In genomic region chr3:7456376-7456775, GRCh38 we compare ENCODE assay signal across 34 cellular contexts.
"Had no signal": no experiment of that assay in that cellular context is flagged by ENCODE, and none has a peak within 500 bp of the region (broad histone marks: within the 10 kb centered on the region; RNA-seq: fewer than 3 reads in every experiment).

No MANE protein-coding gene starts in this region.

- H3K4me3 ChIP-seq: adrenal gland, body of pancreas, breast epithelium had no signal

- H3K9me3 ChIP-seq: adrenal gland, body of pancreas, breast epithelium had no signal

- H3K36me3 ChIP-seq: adrenal gland, brain microvascular endothelial cell, breast epithelium had no signal

- ATAC-seq: activated CD8-positive, alpha-beta T cell treated with anti-CD3 and anti-CD28 coated beads for 36 hours; activated naive CD4-positive, alpha-beta T cell treated with anti-CD3 and anti-CD28 coated beads, Interleukin-2, amount 50 U/mL, for 72 hours; activated T-cell treated with anti-CD3 and anti-CD28 coated beads, Interleukin-2, amount 50 U/mL, for 4 hours; activated T-cell treated with anti-CD3 and anti-CD28 coated beads, Interleukin-2, amount 50 U/mL, for 72 hours; activated T-helper 17 cell treated with anti-CD3 and anti-CD28 coated beads, Interleukin-2, amount 50 U/mL, for 72 hours; body of pancreas had no signal

- H3K4me1 ChIP-seq: adrenal gland, body of pancreas, breast epithelium had no signal

- H3K27me3 ChIP-seq: adrenal gland, body of pancreas, brain microvascular endothelial cell, breast epithelium had no signal

- DNase-seq: activated B cell treated with CpG ODN at 0.5 μM for 24 hours; activated CD4-positive, alpha-beta memory T cell treated with anti-CD3 and anti-CD28 coated beads for 36 hours; activated CD4-positive, alpha-beta T cell treated with anti-CD3 and anti-CD28 coated beads for 4 hours; activated CD4-positive, alpha-beta T cell treated with anti-CD3 and anti-CD28 coated beads, Interleukin-2, amount 10 ng/mL, durations not matched to agents 24 days and 14 days; activated CD4-positive, alpha-beta T cell treated with anti-CD3 and anti-CD28 coated beads, Interleukin-2, amount 50 U/mL, for 1 hour; activated CD4-positive, alpha-beta T cell treated with anti-CD3 and anti-CD28 coated beads, Interleukin-2, amount 50 U/mL, for 4 hours; activated CD4-positive, CD25-positive, alpha-beta regulatory T cell treated with anti-CD3 and anti-CD28 coated beads, Interleukin-2, amount 50 U/mL, for 72 hours; activated CD8-positive, alpha-beta memory T cell treated with anti-CD3 and anti-CD28 coated beads, Interleukin-2, amount 50 U/mL, for 4 hours; activated CD8-positive, alpha-beta T cell treated with anti-CD3 and anti-CD28 coated beads for 36 hours; activated effector memory CD4-positive, alpha-beta T cell treated with anti-CD3 and anti-CD28 coated beads, Interleukin-2, amount 50 U/mL, for 16 hours; activated gamma-delta T cell treated with Interleukin-2 at 50 U/mL for 16 hours; activated naive CD4-positive, alpha-beta T cell; activated naive CD4-positive, alpha-beta T cell treated with anti-CD3 and anti-CD28 coated beads for 36 hours; activated naive CD4-positive, alpha-beta T cell treated with anti-CD3 and anti-CD28 coated beads, Interleukin-2, amount 50 U/mL, for 16 hours; activated naive CD8-positive, alpha-beta T cell treated with anti-CD3 and anti-CD28 coated beads for 36 hours; activated T-cell treated with anti-CD3 and anti-CD28 coated beads for 4 hours; activated T-cell treated with anti-CD3 and anti-CD28 coated beads, Interleukin-2, amount 50 U/mL, for 1 hour; activated T-cell treated with anti-CD3 and anti-CD28 coated beads, Interleukin-2, amount 50 U/mL, for 4 hours; activated T-cell treated with anti-CD3 and anti-CD28 coated beads, Interleukin-2, amount 50 U/mL, for 72 hours; adrenal gland; amniotic stem cell; aorta; body of pancreas; brain microvascular endothelial cell; central memory CD4-positive, alpha-beta T cell; T-helper 1 cell; T-helper 2 cell; T-helper 9 cell had no signal

- FAIRE-seq: astrocyte, TTC549 had no signal

- H3K27ac ChIP-seq: adrenal gland, body of pancreas, brain microvascular endothelial cell, breast epithelium, VCaP had no signal
